8 cellular contexts compared by ENCODE assay signal in genomic region chr20:5658897-5659296, GRCh38. TPM values are rescaled to one million over a fixed set of nuclear protein-coding genes. Genes with fewer than 3 reads are reported as not detected.
A peak's percentile ranks its signal among the peaks of the same experiment; 100 is the strongest.
DNase-seq lines count a peak whose midpoint lies in the region; ATAC-seq, FAIRE-seq and TF ChIP-seq lines count a peak whose summit lies in the region.

No MANE protein-coding gene starts in this region.

- no peak for TF ChIP-seq RAD21 in GM12878 (IDR thresholded peaks at IDR 0.05; ENCODE audit: insufficient read depth, low read depth, low read length)

- ATAC-seq in GM12878 = peak; percentile 67

- no peak for TF ChIP-seq EP300 in GM12878 (IDR thresholded peaks at IDR 0.05; ENCODE audit: borderline replicate concordance in 1 of 2, control insufficient read depth in 1 of 2, low read depth in 2 of 2, low read length in 2 of 2)

- intact Hi-C loops in GM12878 (cut with micrococcal nuclease; ENCODE audit: unreplicated experiment) = no loop called here

- POLR2A ChIA-PET in GM12878 (lab: Charles Lee) = interaction anchor here (0.5 to 2.0 kb wide), 4 partner anchors 9 to 123 kb away, joined by 3 to 12 read pairs (median 6); partner anchors contain the start of gene SHLD1

- no peaks in the 10 kb centered on the region for H4K20me1 ChIP-seq in BLaER1
- no peaks in the 10 kb centered on the region for H4K20me1 ChIP-seq in GM12878 (ENCODE audit: control insufficient read depth, insufficient read depth)

- RAD21 ChIA-PET in GM12878 (lab: Charles Lee; ENCODE audit: unreplicated experiment) = interaction anchor here (1.1 to 8.4 kb wide), 13 partner anchors 8 to 139 kb away, joined by 3 to 118 read pairs (median 4); partner anchors contain the start of gene SHLD1

- H3K9ac ChIP-seq in BLaER1 (peak overlapping the region; percentile 75), GM12878 (ENCODE audit: control insufficient read depth, insufficient read depth, low read length) (no peak overlapping the region)

- H3K4me1 ChIP-seq in BLaER1 (peaks cover 94% of the 10 kb centered on the region), GM12878 (ENCODE audit: control insufficient read depth, insufficient read depth, low read length) (peaks cover 23% of the 10 kb centered on the region)

- H3K9me3 ChIP-seq in BLaER1 (no peaks in the 10 kb centered on the region), GM12878 (replicated peaks; ENCODE audit: control insufficient read depth, insufficient read depth, low read length) (no peaks in the 10 kb centered on the region)

- H3K27ac ChIP-seq in BLaER1 = peak overlapping the region; percentile 87
- no peak overlapping the region for H3K27ac ChIP-seq in GM12878 (ENCODE audit: control insufficient read depth, insufficient read depth)

- H3K27me3 ChIP-seq in BLaER1 (no peaks in the 10 kb centered on the region), GM12878 (replicated peaks in 1 of 2; ENCODE audit: control insufficient read depth in 2 of 2, insufficient read depth in 2 of 2, low read length in 1 of 2) (no peaks in the 10 kb centered on the region)

- BruUV-seq in GM12878 (replicated peaks; lab: Mats Ljungman, UMichigan) = no TSS peak

- H3K36me3 ChIP-seq in BLaER1 (no peaks in the 10 kb centered on the region), GM12878 (ENCODE audit: control insufficient read depth in 2 of 2, insufficient read depth in 2 of 2, low read length in 1 of 2) (no peaks in the 10 kb centered on the region)

- WGBS in GM12878 (ENCODE audit: insufficient coverage, insufficient replicate concordance, low lambda C conversion rate, missing lambda C conversion rate) = 87% methylated on average over 4 of the region's 4 CpGs

- peak overlapping the region; percentile 18; the same call in 1 of the 2 replicates for H2AFZ ChIP-seq in GM12878 (ENCODE audit: control insufficient read depth, low read depth, low read length)

- CTCF ChIA-PET in GM12878 (lab: Yijun Ruan, JAX) = interaction anchor here (0.7 to 1.8 kb wide), 5 partner anchors 9 to 532 kb away, joined by 3 to 8 read pairs (median 3); partner anchors contain the start of gene CDS2

- TF ChIP-seq POLR2A in H54 (IDR thresholded peaks at IDR 0.05; ENCODE audit: low read depth, low read length) (no peak), GM12878 (IDR thresholded peaks at IDR 0.05; ENCODE audit: low read depth, low read length) (no peak)

- in situ Hi-C loops in GM12878 (cut with MboI) = no loop called here

- H3K79me2 ChIP-seq in GM12878 (ENCODE audit: control insufficient read depth, insufficient read depth, low read length) = no peaks in the 10 kb centered on the region

- DNase-seq in H54 (ENCODE audit: insufficient read length, low spot score) = peak; percentile 47
- DNase-seq in RCC 7860 (ENCODE audit: low spot score) = peak; percentile 7
- DNase-seq in GM12878 (ENCODE audit: low read depth, low spot score) = no peak
- peak; percentile 97 for DNase-seq in iris pigment epithelial cell (ENCODE audit: low read depth)
- DNase-seq in stimulated activated CD4-positive, alpha-beta T cell treated with anti-CD3 and anti-CD28 coated beads, Interleukin-1b, Interleukin-23, amount 100 ng/mL, for 4 hours (ENCODE audit: low read depth in 2 of 2) = peak; percentile 11 to 34
- no peak for DNase-seq in NCI-H187 treated with DMSO at 0.1 percent for 48 hours (lab: John Stamatoyannopoulos, UW)
- DNase-seq in HuH-7.5 (ENCODE audit: low spot score) = no peak

- H3K4me3 ChIP-seq in BLaER1 (peak overlapping the region; percentile 54), GM12878 (no peak overlapping the region)

- no peak for TF ChIP-seq CTCF in GM12878 (IDR thresholded peaks at IDR 0.05 in 2 of 3, conservative IDR thresholded peaks at IDR 0.05 in 1 of 3; ENCODE audit: control insufficient read depth in 2 of 3, extremely low read depth in 1 of 3, insufficient read depth in 1 of 3, low read depth in 3 of 3, low read length in 3 of 3)

- SMC1A ChIA-PET in GM12878 (lab: Charles Lee; ENCODE audit: uncharacterized antibody, unreplicated experiment) = interaction anchor here (0.8 to 9.1 kb wide), 9 partner anchors 10 to 129 kb away, joined by 3 to 78 read pairs (median 5); no protein-coding TSS in a partner anchor

- FAIRE-seq in H54 (lab: Jason Lieb, UNC) = no peak
- no peak for FAIRE-seq in RCC 7860 (lab: Jason Lieb, UNC)
- peak; percentile 56 for FAIRE-seq in GM12878 (lab: Jason Lieb, UNC)

- H3K4me2 ChIP-seq in BLaER1 (peak overlapping the region; percentile 87), GM12878 (ENCODE audit: control insufficient read depth, insufficient read depth) (no peak overlapping the region)

TF ChIP-seq in GM12878, 131 proteins besides CTCF, POLR2A, EP300 and RAD21 (continues in another document):
- TF ChIP-seq SKIL (IDR thresholded peaks at IDR 0.05; ENCODE audit: low read depth, poor library complexity, severe bottlenecking) (peak; percentile 39), TBL1XR1 (IDR thresholded peaks at IDR 0.05; ENCODE audit: low read depth, low read length) (no peak), ZNF24 (IDR thresholded peaks at IDR 0.05) (no peak), MLLT1 (IDR thresholded peaks at IDR 0.05) (peak; percentile 24; the same call in 1 of the 2 replicates), TCF3 (IDR thresholded peaks at IDR 0.05; ENCODE audit: borderline replicate concordance, insufficient read depth, low read depth, low read length) (no peak), STAT1 (conservative IDR thresholded peaks at IDR 0.05) (no peak), BRCA1 (IDR thresholded peaks at IDR 0.05; ENCODE audit: low read depth, low read length) (no peak), EGR1 (IDR thresholded peaks at IDR 0.05; ENCODE audit: borderline replicate concordance in 1 of 2, low read depth in 2 of 2, low read length in 2 of 2) (no peak), RAD51 (IDR thresholded peaks at IDR 0.05) (peak; percentile 50; the same call in 1 of the 2 replicates), CHD4 (IDR thresholded peaks at IDR 0.05) (no peak), MXI1 (IDR thresholded peaks at IDR 0.05; ENCODE audit: low read depth, low read length) (peak; percentile 80), NFXL1 (IDR thresholded peaks at IDR 0.05; ENCODE audit: borderline replicate concordance) (no peak), RELB (IDR thresholded peaks at IDR 0.05; ENCODE audit: low read depth) (no peak; the same call in 1 of the 2 replicates), ESRRA (IDR thresholded peaks at IDR 0.05; ENCODE audit: low read length) (no peak)

RNA-seq across cellular contexts. Expression of gene GPCPD1, which starts 48.1 kb away (rescaled TPM):
- total RNA-seq in GM12878 (2013; cell fraction: nucleolus; rRNA removed) = 327 and 357 TPM in 2 replicates
- total RNA-seq in GM12878 (2014; rRNA removed) (35.2 and 42.1 TPM in 2 replicates), GM12878 (2014; rRNA removed; fragmentation: Illumina TruSeq; extraction: Trizol) (46.3 and 49.8 TPM in 2 replicates), GM12878 (2021) (55.0 and 59.4 TPM in 2 replicates)
- polyA plus RNA-seq in GM12878 (2011; ENCODE audit: low read depth) = 38.8 TPM
- polyA plus RNA-seq in GM12878 (2011; rRNA removed) (87.4 and 116 TPM in 2 replicates), GM12878 (2014; fragmentation: Illumina TruSeq; extraction: Trizol) (38.2 and 55.0 TPM in 2 replicates), GM12878 (2014; fragmentation: Nextera tagmentation; extraction: Ambion mirVana) (10 to 100 TPM; 14.5 to 14.6 TPM), GM12878 (2014; rRNA removed) (29.2 and 34.3 TPM in 2 replicates), GM12878 (2016; fragmentation: Nextera tagmentation; extraction: Ambion mirVana) (10 to 100 TPM; 46.2 to 49.2 TPM)
- 26.8 and 34.0 TPM in 2 replicates for polyA plus RNA-seq in GM12878 (2011; cell fraction: cytosol; rRNA removed)
- polyA plus RNA-seq in GM12878 (2011; cell fraction: nucleus; rRNA removed) = 94.3 and 132 TPM in 2 replicates
- polyA plus RNA-seq in GM12878 (2012) = 48.8 and 69.8 TPM in 2 replicates
- polyA minus RNA-seq in GM12878 (2011; rRNA and poly(A)+ RNA removed) = 45.8 and 63.5 TPM in 2 replicates
- polyA minus RNA-seq in GM12878 (2011; cell fraction: cytosol; rRNA and poly(A)+ RNA removed) = 13.2 and 23.1 TPM in 2 replicates
- polyA minus RNA-seq in GM12878 (2011; cell fraction: nucleus; rRNA and poly(A)+ RNA removed) = 42.9 and 56.6 TPM in 2 replicates

Comparison
In these comparisons a context has a peak if more than half of its experiments do, and no peak if none do; other contexts are left out.
1. DNase-seq: peak in H54 (single experiment), RCC 7860 (single experiment), iris pigment epithelial cell (single experiment) and stimulated activated CD4-positive, alpha-beta T cell treated with anti-CD3 and anti-CD28 coated beads, Interleukin-1b, Interleukin-23, amount 100 ng/mL, for 4 hours (2 of 2); none in GM12878 (single experiment), NCI-H187 treated with DMSO at 0.1 percent for 48 hours (single experiment) and HuH-7.5 (single experiment).